11 cellular contexts compared by ENCODE assay signal in the genomic region with DNA sequence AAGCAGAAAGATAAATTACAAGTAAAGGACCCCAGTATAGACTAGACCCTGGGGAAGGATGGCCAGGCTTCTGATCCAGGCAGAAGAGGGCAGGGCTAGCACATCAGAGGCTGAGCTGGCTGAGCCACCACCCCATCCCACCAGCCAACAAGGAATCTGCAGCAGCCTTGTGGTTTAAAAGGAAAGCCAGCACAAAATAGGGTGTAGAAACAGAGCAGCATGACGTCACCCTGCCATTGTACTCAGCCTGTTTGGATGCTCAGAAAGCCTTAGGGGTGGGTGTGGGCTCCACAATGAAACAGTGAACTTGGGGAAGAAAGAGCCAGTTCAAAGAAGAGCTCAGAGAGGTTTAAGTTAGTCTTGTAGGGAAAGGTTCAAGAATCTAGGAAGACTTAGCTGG. TPM values are rescaled to one million over a fixed set of nuclear protein-coding genes. Genes with fewer than 3 reads are reported as not detected.
DNase-seq lines count a peak whose midpoint lies in the region; ATAC-seq and TF ChIP-seq lines count a peak whose summit lies in the region.
"Had no signal": no experiment of that assay in that cellular context is flagged by ENCODE, and none has a peak within 500 bp of the region (broad histone marks: within the 10 kb centered on the region; RNA-seq: fewer than 3 reads in every experiment).

No MANE protein-coding gene starts in this region.

- no peak overlapping the region for H3K4me3 Mint-ChIP-seq in naive thymus-derived CD8-positive, alpha-beta T cell

- POLR2A ChIA-PET in naive thymus-derived CD8-positive, alpha-beta T cell (lab: Charles Lee), result interaction anchor here (1.0 kb wide), 1 partner anchor 9 kb away, joined by 3 read pairs; no protein-coding TSS in a partner anchor

- H3K27ac Mint-ChIP-seq in naive thymus-derived CD8-positive, alpha-beta T cell, result no peak overlapping the region

- in situ Hi-C loops in astrocyte of the spinal cord (cut with HindIII; ENCODE audit: low sequenced_read_pairs), result no loop called here

- DNase-seq in stimulated activated CD4-positive, alpha-beta T cell treated with anti-CD3 and anti-CD28 coated beads, Interleukin-1b, Interleukin-23, amount 100 ng/mL, for 48 hours, result peak; percentile 24
- no peak for DNase-seq in stimulated activated CD4-positive, alpha-beta T cell treated with anti-CD3 and anti-CD28 coated beads, Interleukin-15, amount 100 ng/mL, for 24 hours
- DNase-seq in astrocyte of the spinal cord (ENCODE audit: low read depth, low spot score) (peak; percentile 84), hypothalamus (lab: John Stamatoyannopoulos, UW) (peak in 32 of 51 donors; percentile 8 to 82 (median 42)), NCI-H1048 (lab: John Stamatoyannopoulos, UW) (no peak), DMS53 (lab: John Stamatoyannopoulos, UW) (no peak)
- DNase-seq in naive thymus-derived CD8-positive, alpha-beta T cell, result no peak
- DNase-seq: NCI-H226, ovary had no signal

- H3K9me3 Mint-ChIP-seq in naive thymus-derived CD8-positive, alpha-beta T cell, result no peaks in the 10 kb centered on the region

- peaks cover 0 to 16% (median 7%) of the 10 kb centered on the region in 4 donors for H3K4me1 Mint-ChIP-seq in naive thymus-derived CD8-positive, alpha-beta T cell

- no peak overlapping the region for H3K4me3 ChIP-seq in astrocyte of the spinal cord (ENCODE audit: low read depth, low read length)
- H3K4me3 ChIP-seq: ovary had no signal

- H3K36me3 Mint-ChIP-seq in naive thymus-derived CD8-positive, alpha-beta T cell, result peaks cover 0 to 3% (median 0%) of the 10 kb centered on the region in 3 donors

- H3K27me3 Mint-ChIP-seq in naive thymus-derived CD8-positive, alpha-beta T cell, result no peaks in the 10 kb centered on the region

- TF ChIP-seq CTCF in astrocyte of the spinal cord (IDR thresholded peaks at IDR 0.05; ENCODE audit: low read depth, low read length), result no peak

- ATAC-seq in HG02642 (IDR thresholded peaks at IDR 0.05; ENCODE audit: poor library complexity, unreplicated experiment), result no peak
- no peak for ATAC-seq in naive thymus-derived CD8-positive, alpha-beta T cell
- ATAC-seq: activated CD4-positive, CD25-positive, alpha-beta regulatory T cell treated with anti-CD3 and anti-CD28 coated beads, Interleukin-2, amount 50 U/mL, for 24 hours had no signal

RNA-seq across cellular contexts. Expression of gene DUOX1, which starts 28.2 kb away (rescaled TPM):
- total RNA-seq in naive thymus-derived CD8-positive, alpha-beta T cell, result not detected
- polyA plus RNA-seq in naive thymus-derived CD8-positive, alpha-beta T cell, result 1 to 10 TPM in 1 of 3 donors, under 1 TPM in 2; 0.35 to 3.7 (median 0.40) TPM

RNA-seq across cellular contexts. Expression of gene DUOXA1, which starts 28.3 kb away (rescaled TPM):
- under 1 TPM; 0.77 to 0.81 TPM for total RNA-seq in naive thymus-derived CD8-positive, alpha-beta T cell
- polyA plus RNA-seq in naive thymus-derived CD8-positive, alpha-beta T cell, result under 1 TPM in 1 of 3 donors, not detected in 2; 0.26 TPM

RNA-seq across cellular contexts. Expression of gene SHF, which starts 29.8 kb away (rescaled TPM):
- total RNA-seq in naive thymus-derived CD8-positive, alpha-beta T cell, result 1 to 10 TPM; 8.1 to 9.7 TPM
- polyA plus RNA-seq in naive thymus-derived CD8-positive, alpha-beta T cell, result 1 to 10 TPM; 1.1 to 2.6 (median 1.4) TPM

RNA-seq across cellular contexts. Expression of gene DUOXA2, which starts 43.8 kb away (rescaled TPM):
- not detected for total RNA-seq in naive thymus-derived CD8-positive, alpha-beta T cell
- polyA plus RNA-seq in naive thymus-derived CD8-positive, alpha-beta T cell, result not detected

RNA-seq across cellular contexts. Expression of gene DUOX2, which starts 44.0 kb away (rescaled TPM):
- not detected for total RNA-seq in naive thymus-derived CD8-positive, alpha-beta T cell
- not detected for polyA plus RNA-seq in naive thymus-derived CD8-positive, alpha-beta T cell

Comparison
In these comparisons a context has a peak if more than half of its experiments do, and no peak if none do; other contexts are left out.
1. DNase-seq: peak in stimulated activated CD4-positive, alpha-beta T cell treated with anti-CD3 and anti-CD28 coated beads, Interleukin-1b, Interleukin-23, amount 100 ng/mL, for 48 hours (single experiment), astrocyte of the spinal cord (single experiment) and hypothalamus (32 of 51); none in stimulated activated CD4-positive, alpha-beta T cell treated with anti-CD3 and anti-CD28 coated beads, Interleukin-15, amount 100 ng/mL, for 24 hours (single experiment), NCI-H1048 (single experiment), DMS53 (single experiment) and naive thymus-derived CD8-positive, alpha-beta T cell (0 of 10).